ENCODE assay signal across 28 cellular contexts in genomic region chr11:34483475-34483874, GRCh38. TPM values are rescaled to one million over a fixed set of nuclear protein-coding genes. Genes with fewer than 3 reads are reported as not detected.
"Had no signal": no experiment of that assay in that cellular context is flagged by ENCODE, and none has a peak within 500 bp of the region (broad histone marks: within the 10 kb centered on the region; RNA-seq: fewer than 3 reads in every experiment).

No MANE protein-coding gene starts in this region.

- H3K36me3 Mint-ChIP-seq: immature natural killer cell; natural killer cell; stimulated activated naive B cell treated with anti-CD40 and anti-IgM and Interleukin-4, amounts not matched to agents 10 μg/mL and 1 μg/mL and 100 μg/mL, for 72 hours; type B pancreatic cell had no signal

- ATAC-seq: left colon; left lung; right lobe of liver; stimulated activated naive B cell treated with anti-CD40 and anti-IgM and Interleukin-4, amounts not matched to agents 10 μg/mL and 1 μg/mL and 100 μg/mL, for 72 hours had no signal

- FAIRE-seq: kidney had no signal

- H3K4me1 Mint-ChIP-seq: immature natural killer cell, natural killer cell had no signal

- H3K27me3 Mint-ChIP-seq: progenitor cell of endocrine pancreas; stimulated activated naive CD8-positive, alpha-beta T cell treated with anti-CD3 and anti-CD28 coated beads, Interleukin-15, Interleukin-2, amounts not matched to agents 100 ng/mL and 50 ng/mL, for 24 hours; type B pancreatic cell had no signal

- H3K9me3 Mint-ChIP-seq: immature natural killer cell; natural killer cell; stimulated activated naive B cell treated with anti-CD40 and anti-IgM and Interleukin-4, amounts not matched to agents 10 μg/mL and 1 μg/mL and 100 μg/mL, for 72 hours; stimulated activated naive CD8-positive, alpha-beta T cell treated with anti-CD3 and anti-CD28 coated beads, Interleukin-15, Interleukin-2, amounts not matched to agents 100 ng/mL and 50 ng/mL, for 24 hours; type B pancreatic cell had no signal

- H3K4me1 ChIP-seq: left lung, lower lobe of right lung, right atrium auricular region, tibial nerve, vagina had no signal

- H3K27ac ChIP-seq: left lung, lower lobe of right lung, ovary, right atrium auricular region, right lobe of liver, tibial nerve, vagina had no signal

- DNase-seq: hypothalamus; immature natural killer cell; kidney; left colon; left lung; lower lobe of right lung; mammary epithelial cell; mesenchymal stem cell; natural killer cell; ovary; right lobe of liver; stimulated activated CD4-positive, alpha-beta T cell treated with anti-CD3 and anti-CD28 coated beads, Interleukin-1b, Interleukin-23, amount 100 ng/mL, for 48 hours; stimulated activated CD4-positive, alpha-beta T cell treated with anti-CD3 and anti-CD28 coated beads, Interleukin-2, amount 100 ng/mL, for 48 hours; stimulated activated CD4-positive, alpha-beta T cell treated with anti-CD3 and anti-CD28 coated beads, Interleukin-4, amount 100 ng/mL, for 4 hours; stimulated activated CD8-positive, alpha-beta memory T cell treated with anti-CD3 and anti-CD28 coated beads, Interleukin-4, amount 100 ng/mL, for 48 hours; stimulated activated naive B cell treated with anti-CD40 and anti-IgM and Interleukin-4, amounts not matched to agents 10 μg/mL and 1 μg/mL and 100 μg/mL, for 72 hours; substantia nigra had no signal

- H3K27ac Mint-ChIP-seq: immature natural killer cell; natural killer cell; progenitor cell of endocrine pancreas; stimulated activated naive B cell treated with anti-CD40 and anti-IgM and Interleukin-4, amounts not matched to agents 10 μg/mL and 1 μg/mL and 100 μg/mL, for 72 hours; stimulated activated naive CD8-positive, alpha-beta T cell treated with anti-CD3 and anti-CD28 coated beads, Interleukin-15, Interleukin-2, amounts not matched to agents 100 ng/mL and 50 ng/mL, for 24 hours; type B pancreatic cell had no signal

- H3K4me3 ChIP-seq: left lung, lower lobe of right lung, ovary, right atrium auricular region, right lobe of liver, smooth muscle cell, tibial nerve, vagina had no signal

- H3K9me3 ChIP-seq: left lung, lower lobe of right lung, ovary, right atrium auricular region, right lobe of liver, tibial nerve, vagina had no signal

- H3K4me3 Mint-ChIP-seq: immature natural killer cell; natural killer cell; stimulated activated naive B cell treated with anti-CD40 and anti-IgM and Interleukin-4, amounts not matched to agents 10 μg/mL and 1 μg/mL and 100 μg/mL, for 72 hours; stimulated activated naive CD8-positive, alpha-beta T cell treated with anti-CD3 and anti-CD28 coated beads, Interleukin-15, Interleukin-2, amounts not matched to agents 100 ng/mL and 50 ng/mL, for 24 hours; type B pancreatic cell had no signal

- H3K27me3 ChIP-seq: left lung, ovary, right atrium auricular region, right lobe of liver, tibial nerve, vagina had no signal

- H3K36me3 ChIP-seq: left lung, lower lobe of right lung, ovary, right atrium auricular region, right lobe of liver, tibial nerve, vagina had no signal

RNA-seq across cellular contexts. Expression of gene ELF5, which starts 30.1 kb away (rescaled TPM):
- total RNA-seq: left colon, natural killer cell, omental fat pad, ovary, pulmonary artery endothelial cell, right atrium auricular region, skeletal muscle tissue, tibial nerve, vagina had no signal
- polyA plus RNA-seq: immature natural killer cell, mammary epithelial cell, neural cell, ovary, smooth muscle cell had no signal

RNA-seq across cellular contexts. Expression of gene CAT, which starts 44.7 kb away (rescaled TPM):
- total RNA-seq: smooth muscle cell had no signal
- polyA plus RNA-seq: smooth muscle cell had no signal
